In the genomic region with DNA sequence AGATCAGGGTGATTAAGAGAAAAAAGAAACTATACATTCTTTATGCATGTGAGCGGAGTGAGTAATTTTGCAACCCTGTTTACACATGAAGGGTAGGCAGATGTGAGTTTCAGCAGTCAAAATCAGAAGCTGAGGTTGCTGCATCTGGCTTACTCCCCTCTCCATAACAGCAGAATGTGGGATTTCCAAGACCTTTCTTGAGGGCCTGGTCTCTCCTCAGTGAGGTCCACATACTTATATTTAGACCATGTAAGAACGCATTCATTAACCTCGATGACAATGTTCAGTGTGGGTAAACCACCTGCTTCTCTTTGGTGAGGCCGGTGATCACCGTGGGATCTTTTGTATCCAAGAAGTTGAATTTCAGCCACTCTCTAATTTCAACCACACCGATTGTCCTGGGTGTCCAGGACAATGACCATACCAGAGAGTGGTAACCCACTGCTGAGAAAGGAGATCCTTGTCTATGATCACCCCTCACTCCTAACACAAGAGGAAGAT, we compare ENCODE assay signal across 11 cellular contexts. TPM values are rescaled to one million over a fixed set of nuclear protein-coding genes. Genes with fewer than 3 reads are reported as not detected.
DNase-seq lines count a peak whose midpoint lies in the region; ATAC-seq and TF ChIP-seq lines count a peak whose summit lies in the region.
"Had no signal": no experiment of that assay in that cellular context is flagged by ENCODE, and none has a peak within 500 bp of the region (broad histone marks: within the 10 kb centered on the region; RNA-seq: fewer than 3 reads in every experiment).

No MANE protein-coding gene starts in this region.

- H3K4me2 ChIP-seq in mammary epithelial cell (ENCODE audit: insufficient read depth, low read depth, low read length), result no peak overlapping the region

- dilution Hi-C loops in mammary epithelial cell (cut with HindIII; ENCODE audit: low sequenced_read_pairs), result no loop called here

- H3K27me3 ChIP-seq in sigmoid colon (no peaks in the 10 kb centered on the region), mammary epithelial cell (ENCODE audit: insufficient read depth, low read length) (no peaks in the 10 kb centered on the region)

- CTCF ChIA-PET in mammary epithelial cell (lab: Charles Lee; ENCODE audit: low non-redundant PET), result no interaction called here

- DNase-seq in activated CD4-positive, CD25-positive, alpha-beta regulatory T cell treated with anti-CD3 and anti-CD28 coated beads, Interleukin-2, amount 50 U/mL, for 72 hours, result no peak
- DNase-seq in sigmoid colon (no peak), NOMO-1 treated with dmso at 0.1 percent for 144 hours (lab: John Stamatoyannopoulos, UW; ENCODE audit: unreplicated experiment) (no peak), cerebellar cortex (ENCODE audit: low spot score) (no peak), mammary epithelial cell (no peak)
- DNase-seq: NCI-H2227 treated with DMSO at 0.1 percent for 48 hours had no signal

- H3K27ac ChIP-seq in sigmoid colon (peak overlapping the region in 3 of 4 donors; percentile 74 to 88 (median 84)), mammary epithelial cell (ENCODE audit: insufficient read depth, low read depth, low read length) (no peak overlapping the region)
- H3K27ac ChIP-seq: 22Rv1 had no signal

- no peak for TF ChIP-seq EP300 in sigmoid colon (IDR thresholded peaks at IDR 0.05)

- H3K79me2 ChIP-seq in mammary epithelial cell (ENCODE audit: insufficient read depth, low read length), result no peaks in the 10 kb centered on the region

- H3K4me1 ChIP-seq in sigmoid colon (peaks cover 0 to 84% (median 65%) of the 10 kb centered on the region in 4 donors), mammary epithelial cell (ENCODE audit: insufficient read depth, low read length) (peaks cover 19% of the 10 kb centered on the region)

- H2AFZ ChIP-seq in mammary epithelial cell (ENCODE audit: low read depth, low read length), result no peak overlapping the region

- H4K20me1 ChIP-seq in mammary epithelial cell (ENCODE audit: insufficient read depth, low read length), result no peaks in the 10 kb centered on the region

- TF ChIP-seq CTCF in sigmoid colon (IDR thresholded peaks at IDR 0.05) (no peak), mammary epithelial cell (conservative IDR thresholded peaks at IDR 0.05 in 1 of 2, IDR thresholded peaks at IDR 0.05 in 1 of 2; ENCODE audit: extremely low read depth in 1 of 2, insufficient read depth in 1 of 2, low read depth in 1 of 2, low read length in 2 of 2) (no peak)

- no peak overlapping the region for H3K4me3 ChIP-seq in sigmoid colon
- no peak overlapping the region for H3K4me3 ChIP-seq in mammary epithelial cell (replicated peaks in 1 of 3; ENCODE audit: insufficient read depth in 1 of 3, low read depth in 2 of 3, low read length in 3 of 3)

- peak; percentile 67 to 71 for ATAC-seq in activated CD4-positive, CD25-positive, alpha-beta regulatory T cell treated with anti-CD3 and anti-CD28 coated beads, Interleukin-2, amount 50 U/mL, for 24 hours
- ATAC-seq in GM21786 (IDR thresholded peaks at IDR 0.05; ENCODE audit: unreplicated experiment) (peak; percentile 61), HG03575 (IDR thresholded peaks at IDR 0.05; ENCODE audit: extremely low read depth, insufficient number of reproducible peaks, low FRiP score, unreplicated experiment) (peak; percentile 41)
- ATAC-seq: WTC11 had no signal

- TF ChIP-seq POLR2A in sigmoid colon (IDR thresholded peaks at IDR 0.05), result no peak

- H3K36me3 ChIP-seq in sigmoid colon, result no peaks in the 10 kb centered on the region
- no peaks in the 10 kb centered on the region for H3K36me3 ChIP-seq in mammary epithelial cell (ENCODE audit: insufficient read depth, low read length)

- BruUV-seq in mammary epithelial cell (replicated peaks; lab: Mats Ljungman, UMichigan), result no TSS peak

- 77 to 78% methylated on average over 6 of the region's 6 CpGs for WGBS in sigmoid colon, 2 donors
- 70% methylated on average over 6 of the region's 6 CpGs for WGBS in mammary epithelial cell (ENCODE audit: low coverage, missing lambda C conversion rate)

- intact Hi-C loops in sigmoid colon (cut with DNase I) (no loop called here), mammary epithelial cell (cut with micrococcal nuclease) (no loop called here)

- H3K9ac ChIP-seq in mammary epithelial cell (ENCODE audit: insufficient read depth, low read length), result no peak overlapping the region

- H3K9me3 ChIP-seq in sigmoid colon (no peaks in the 10 kb centered on the region), mammary epithelial cell (replicated peaks; ENCODE audit: insufficient read depth, low read length) (no peaks in the 10 kb centered on the region)

- in situ Hi-C loops in mammary epithelial cell (cut with MboI; ENCODE audit: low sequenced_read_pairs in 2 of 2), result no loop called here

RNA-seq across cellular contexts. Expression of a gene that starts 18.7 kb away (rescaled TPM):
- total RNA-seq in sigmoid colon (100 to 1,000 TPM; 213 to 381 (median 301) TPM), mammary epithelial cell (10 to 100 TPM; 20.8 to 58.8 TPM)
- polyA plus RNA-seq in sigmoid colon (100 to 1,000 TPM in 2 of 3 donors, 10 to 100 TPM in 1; 87.5 to 205 (median 178) TPM), mammary epithelial cell (28.1 TPM)
- polyA minus RNA-seq in mammary epithelial cell, result 47.9 TPM
